8 cellular contexts compared by ENCODE assay signal in genomic region chr3:23945653-23945902, GRCh38. TPM values are rescaled to one million over a fixed set of nuclear protein-coding genes. Genes with fewer than 3 reads are reported as not detected.
DNase-seq lines count a peak whose midpoint lies in the region; ATAC-seq and TF ChIP-seq lines count a peak whose summit lies in the region.

No MANE protein-coding gene starts in this region.

- H2AFZ ChIP-seq in H9 (ENCODE audit: low read length), result no peak overlapping the region

- H3K27ac Mint-ChIP-seq in H9, result no peak overlapping the region
- no peak overlapping the region for H3K27ac Mint-ChIP-seq in WTC11
- peak overlapping the region; percentile 85 for H3K27ac Mint-ChIP-seq in stimulated activated memory B cell treated with anti-CD40 and anti-IgM and Interleukin-4, amounts not matched to agents 10 μg/mL and 1 μg/mL and 100 μg/mL, for 72 hours

- H4K91ac ChIP-seq in H9 (ENCODE audit: insufficient read length, low read depth, low read length), result no peak overlapping the region

- H3K4me3 Mint-ChIP-seq in H9 (peak overlapping the region; percentile 31; a peak in 3 of 5 replicates), WTC11 (no peak overlapping the region)
- H3K4me3 Mint-ChIP-seq in stimulated activated memory B cell treated with anti-CD40 and anti-IgM and Interleukin-4, amounts not matched to agents 10 μg/mL and 1 μg/mL and 100 μg/mL, for 72 hours, result peak overlapping the region; percentile 83

- POLR2A ChIA-PET in WTC11 (lab: Charles Lee), result interaction anchor here (0.5 to 6.3 kb wide), 2 partner anchors 29 to 45 kb away, joined by 4 to 31 read pairs; partner anchors contain the start of genes NKIRAS1 and RPL15

- no peak overlapping the region for H2BK5ac ChIP-seq in H9 (ENCODE audit: insufficient read length, low read length)

- H2AK5ac ChIP-seq in H9 (ENCODE audit: insufficient read length, low read length), result no peak overlapping the region

- H3K4ac ChIP-seq in H9 (ENCODE audit: low read depth, low read length), result no peak overlapping the region

- no peak overlapping the region for H3K27ac ChIP-seq in H9 (ENCODE audit: insufficient read length, low read depth, low read length)

- no peak overlapping the region for H3K23ac ChIP-seq in H9 (ENCODE audit: insufficient read length, low read depth, low read length)

- H2BK120ac ChIP-seq in H9 (ENCODE audit: low read depth, low read length, poor library complexity, severe bottlenecking), result no peak overlapping the region

- H3K18ac ChIP-seq in H9 (ENCODE audit: insufficient read length, low read depth, low read length), result peak overlapping the region; percentile 72

- H4K20me1 ChIP-seq in H9 (ENCODE audit: control insufficient read depth, insufficient read depth, insufficient read length), result no peaks in the 10 kb centered on the region

- H3K27me3 ChIP-seq in H9 (ENCODE audit: insufficient read depth, low read length), result no peaks in the 10 kb centered on the region

- H2BK20ac ChIP-seq in H9 (ENCODE audit: low read depth, low read length, poor library complexity, severe bottlenecking), result no peak overlapping the region

- peaks cover 23% of the 10 kb centered on the region for H3K27me3 Mint-ChIP-seq in H9 (ENCODE audit: low read depth)
- H3K27me3 Mint-ChIP-seq in WTC11 (ENCODE audit: low read depth), result peaks cover 16% of the 10 kb centered on the region
- no peaks in the 10 kb centered on the region for H3K27me3 Mint-ChIP-seq in stimulated activated memory B cell treated with anti-CD40 and anti-IgM and Interleukin-4, amounts not matched to agents 10 μg/mL and 1 μg/mL and 100 μg/mL, for 72 hours

- peaks cover 7 to 10% (median 7%) of the 10 kb centered on the region in 3 experiments; a peak in 5 of 7 replicates for H3K36me3 Mint-ChIP-seq in H9 (ENCODE audit: insufficient read depth in 1 of 3, low read depth in 3 of 3)
- 0 out of 2 replicates have a peak, but pooled peaks cover 5% of the 10 kb centered on the region for H3K36me3 Mint-ChIP-seq in WTC11
- peaks cover 5% of the 10 kb centered on the region for H3K36me3 Mint-ChIP-seq in stimulated activated memory B cell treated with anti-CD40 and anti-IgM and Interleukin-4, amounts not matched to agents 10 μg/mL and 1 μg/mL and 100 μg/mL, for 72 hours

- no CpG with 5 or more reads among the region's 38 CpGs for WGBS in H9 (ENCODE audit: extremely low coverage, insufficient read length, low lambda C conversion rate)

- H3K56ac ChIP-seq in H9 (ENCODE audit: insufficient read length, low read depth, low read length), result no peak overlapping the region

- peaks cover 11% of the 10 kb centered on the region for H3K23me2 ChIP-seq in H9 (ENCODE audit: insufficient read length, low read depth, low read length, poor library complexity, severe bottlenecking)

- CTCF ChIA-PET in WTC11 (lab: Charles Lee), result no interaction called here

- H3K9ac ChIP-seq in H9 (ENCODE audit: extremely low read depth, insufficient read length, low read length), result no peak overlapping the region

- H2BK15ac ChIP-seq in H9 (ENCODE audit: low read depth, low read length), result no peak overlapping the region

- peaks cover 3% of the 10 kb centered on the region; the same call in 1 of the 2 replicates for H3K79me2 ChIP-seq in H9 (ENCODE audit: insufficient read depth, low read length)

- H3K79me1 ChIP-seq in H9 (ENCODE audit: insufficient read depth, low read depth, low read length, poor library complexity, severe bottlenecking), result peaks cover 3% of the 10 kb centered on the region

- no peak overlapping the region for H4K5ac ChIP-seq in H9 (ENCODE audit: insufficient read length, low read depth, low read length)

- 0 out of 2 replicates have a peak overlapping the region, but pooled peaks have one; percentile 58 for H3K14ac ChIP-seq in H9 (ENCODE audit: insufficient read depth, low read length)

- H3K4me1 Mint-ChIP-seq in H9 (peaks cover 23 to 29% of the 10 kb centered on the region in 2 experiments), WTC11 (peaks cover 38% of the 10 kb centered on the region)
- H3K4me1 Mint-ChIP-seq in stimulated activated memory B cell treated with anti-CD40 and anti-IgM and Interleukin-4, amounts not matched to agents 10 μg/mL and 1 μg/mL and 100 μg/mL, for 72 hours, result peaks cover 42% of the 10 kb centered on the region

- DNase-seq in H9, result no peak
- no peak for DNase-seq in WTC11 (ENCODE audit: low spot score)
- no peak for DNase-seq in ureter (ENCODE audit: low spot score)
- no peak for DNase-seq in stimulated activated CD8-positive, alpha-beta memory T cell treated with anti-CD3 and anti-CD28 coated beads, Interleukin-4, amount 100 ng/mL, for 48 hours
- no peak for DNase-seq in GOT3 (lab: John Stamatoyannopoulos, UW)

- peak overlapping the region; percentile 57; the same call in 1 of the 2 replicates for H3K4me3 ChIP-seq in iPS-18c (ENCODE audit: insufficient read depth, low read depth, low read length)

- peaks cover 10% of the 10 kb centered on the region; the same call in 1 of the 2 replicates for H3K4me1 ChIP-seq in H9 (ENCODE audit: insufficient read depth, low read length)

- H2BK12ac ChIP-seq in H9 (ENCODE audit: insufficient read length, low read depth, low read length), result no peak overlapping the region

- H4K8ac ChIP-seq in H9 (replicated peaks; ENCODE audit: insufficient read length, low read depth, low read length), result no peak overlapping the region

- no peak overlapping the region for H3T11ph ChIP-seq in H9 (ENCODE audit: low read length)

- peaks cover 0 to 2% of the 10 kb centered on the region in 2 experiments; a peak in 1 of 5 replicates for H3K9me3 Mint-ChIP-seq in H9
- H3K9me3 Mint-ChIP-seq in WTC11, result no peaks in the 10 kb centered on the region
- H3K9me3 Mint-ChIP-seq in stimulated activated memory B cell treated with anti-CD40 and anti-IgM and Interleukin-4, amounts not matched to agents 10 μg/mL and 1 μg/mL and 100 μg/mL, for 72 hours, result no peaks in the 10 kb centered on the region

- no peak overlapping the region for H3K4me2 ChIP-seq in H9 (ENCODE audit: insufficient read depth, insufficient read length, low read length)

- no peaks in the 10 kb centered on the region for H3K9me3 ChIP-seq in H9 (ENCODE audit: control insufficient read depth, low read depth, low read length)
- no peaks in the 10 kb centered on the region for H3K9me3 ChIP-seq in iPS-18c (ENCODE audit: control insufficient read depth, insufficient read depth, low read length)

- TF ChIP-seq CTCF in H9 (conservative IDR thresholded peaks at IDR 0.05) (no peak), WTC11 (IDR thresholded peaks at IDR 0.05) (no peak)

- ATAC-seq in WTC11 (no peak), GM19455 (IDR thresholded peaks at IDR 0.05; ENCODE audit: unreplicated experiment) (no peak)
- no peak for ATAC-seq in stimulated activated memory B cell treated with anti-CD40 and anti-IgM and Interleukin-4, amounts not matched to agents 10 μg/mL and 1 μg/mL and 100 μg/mL, for 72 hours

TF ChIP-seq in WTC11, 78 proteins besides CTCF, POLR2A, EP300 and RAD21:
- TF ChIP-seq FOXK1 (CRISPR knock-in tag; IDR thresholded peaks at IDR 0.05), result peak; percentile 100
- peak; percentile 80; the same call in 1 of the 2 replicates for TF ChIP-seq NFYB (CRISPR knock-in tag; conservative IDR thresholded peaks at IDR 0.05; ENCODE audit: low read depth)
- TF ChIP-seq ZNF396 (CRISPR knock-in tag; IDR thresholded peaks at IDR 0.05; ENCODE audit: borderline replicate concordance), result no peak

RNA-seq across cellular contexts. Expression of gene NR1D2, which starts 0.5 kb away (rescaled TPM):
- total RNA-seq in H9 (2021), result 24.0 and 24.9 TPM in 2 replicates
- total RNA-seq in WTC11 (2021), result 17.0 to 18.8 TPM (median 18.4 TPM) in 3 replicates
- total RNA-seq in ureter, result 41.4 TPM

RNA-seq across cellular contexts. Expression of gene RPL15, which starts 28.6 kb away (rescaled TPM):
- 2,794 and 2,865 TPM in 2 replicates for total RNA-seq in H9 (2021)
- 2,428 to 2,870 TPM (median 2,865 TPM) in 3 replicates for total RNA-seq in WTC11 (2021)
- total RNA-seq in ureter, result 1,981 TPM

RNA-seq across cellular contexts. Expression of gene NKIRAS1, which starts 28.8 kb away (rescaled TPM):
- total RNA-seq in H9 (2021), result 6.1 and 6.2 TPM in 2 replicates
- total RNA-seq in WTC11 (2021), result 6.6 to 7.3 TPM (median 6.8 TPM) in 3 replicates
- total RNA-seq in ureter, result 4.9 TPM
